Comparison of ENCODE assay signal across 9 cellular contexts in genomic region chr9:77433675-77434445, GRCh38.
DNase-seq lines count a peak whose midpoint lies in the region; ATAC-seq and TF ChIP-seq lines count a peak whose summit lies in the region.
"Had no signal": no experiment of that assay in that cellular context is flagged by ENCODE, and none has a peak within 500 bp of the region (broad histone marks: within the 10 kb centered on the region; RNA-seq: fewer than 3 reads in every experiment).

No MANE protein-coding gene starts in this region.

- H3K9me3 ChIP-seq in Loucy (ENCODE audit: insufficient read depth, low read depth, low read length): no peaks in the 10 kb centered on the region
- H3K9me3 ChIP-seq: BLaER1 had no signal

- no peak overlapping the region for H3K27ac Mint-ChIP-seq in MCF 10A (ENCODE audit: low read depth, unreplicated experiment)

- no peaks in the 10 kb centered on the region for H3F3A ChIP-seq in Loucy (ENCODE audit: low read depth)

- DNase-seq in DMS79 treated with DMSO at 0.1 percent for 48 hours (lab: John Stamatoyannopoulos, UW) (peak; percentile 52), DMS79 (lab: John Stamatoyannopoulos, UW) (no peak), T follicular helper cell (ENCODE audit: low read depth) (peak; percentile 15), MCF 10A (ENCODE audit: unreplicated experiment) (peak; percentile 61), iris pigment epithelial cell (ENCODE audit: low read depth) (peak; percentile 78)
- DNase-seq in stimulated activated CD4-positive, alpha-beta T cell treated with anti-CD3 and anti-CD28 coated beads, Interleukin-15, amount 100 ng/mL, for 1 hour (ENCODE audit: low read depth in 1 of 2, low spot score in 1 of 2): peak; percentile 7 to 14

- no peaks in the 10 kb centered on the region for H3K27me3 Mint-ChIP-seq in MCF 10A (ENCODE audit: insufficient read depth, unreplicated experiment)

- POLR2A ChIA-PET in MCF 10A (lab: Yijun Ruan, JAX): interaction anchor here (0.6 to 1.5 kb wide), 2 partner anchors 286 to 317 kb away, joined by 3 to 5 read pairs; no protein-coding TSS in a partner anchor

- H3K4me3 Mint-ChIP-seq in MCF 10A (ENCODE audit: unreplicated experiment): no peak overlapping the region

- BruUV-seq in MCF 10A (replicated peaks; lab: Mats Ljungman, UMichigan): no TSS peak

- intact Hi-C loops in MCF 10A (cut with micrococcal nuclease): loop anchor here (1.0 to 10.0 kb wide), 8 partner anchors 24 to 931 kb away; no protein-coding TSS in a partner anchor

- H3K4me2 ChIP-seq in Loucy (ENCODE audit: low read depth, low read length, poor library complexity, severe bottlenecking): peak overlapping the region; percentile 14
- H3K4me2 ChIP-seq: BLaER1 had no signal

- H3K4me3 ChIP-seq in Loucy (ENCODE audit: low read length, poor library complexity, severe bottlenecking): no peak overlapping the region
- H3K4me3 ChIP-seq: BLaER1 had no signal

- H3K9me2 ChIP-seq in Loucy (replicated peaks; ENCODE audit: low read depth, low read length): no peaks in the 10 kb centered on the region

- H3K79me2 ChIP-seq in Loucy (ENCODE audit: insufficient read depth, low read length): no peaks in the 10 kb centered on the region

- peak; percentile 89 for ATAC-seq in GM21723 (IDR thresholded peaks at IDR 0.05; ENCODE audit: unreplicated experiment)

- peaks cover 5% of the 10 kb centered on the region for H3K36me3 Mint-ChIP-seq in MCF 10A (ENCODE audit: insufficient read depth, unreplicated experiment)

- H3K4me1 Mint-ChIP-seq in MCF 10A (ENCODE audit: insufficient read depth, unreplicated experiment): peaks cover 4% of the 10 kb centered on the region

- H3K27me3 ChIP-seq in Loucy (ENCODE audit: insufficient read depth, low read length, poor library complexity, severe bottlenecking): no peaks in the 10 kb centered on the region
- H3K27me3 ChIP-seq: BLaER1 had no signal

- H3K36me3 ChIP-seq in Loucy (ENCODE audit: insufficient read depth, low read length): no peaks in the 10 kb centered on the region
- H3K36me3 ChIP-seq: BLaER1 had no signal

- no peaks in the 10 kb centered on the region for H3K9me3 Mint-ChIP-seq in MCF 10A (ENCODE audit: unreplicated experiment)

- peak overlapping the region; percentile 94 for H2AFZ ChIP-seq in Loucy (ENCODE audit: low read length)

- H3K9ac ChIP-seq in Loucy (ENCODE audit: low read depth, low read length, poor library complexity, severe bottlenecking): no peak overlapping the region
- H3K9ac ChIP-seq: BLaER1 had no signal

- CTCF ChIA-PET in MCF 10A (lab: Yijun Ruan, JAX): interaction anchor here (0.6 to 7.7 kb wide), 70 partner anchors 8 to 896 kb away, joined by 3 to 121 read pairs (median 4); partner anchors contain the start of gene GNA14

- peaks cover under 1% of the 10 kb centered on the region for H3K4me1 ChIP-seq in Loucy (ENCODE audit: insufficient read depth, low read length, poor library complexity, severe bottlenecking)
- H3K4me1 ChIP-seq: BLaER1 had no signal

- TF ChIP-seq CTCF in Loucy (conservative IDR thresholded peaks at IDR 0.05; ENCODE audit: low read length) (peak; percentile 99), MCF 10A (IDR thresholded peaks at IDR 0.05; ENCODE audit: unreplicated experiment) (peak; percentile 98)

- no peaks in the 10 kb centered on the region for H4K20me1 ChIP-seq in Loucy (ENCODE audit: insufficient read depth, low read length, poor library complexity, severe bottlenecking)
- H4K20me1 ChIP-seq: BLaER1 had no signal
